Comparison of ENCODE assay signal across 10 cellular contexts in the genomic region with DNA sequence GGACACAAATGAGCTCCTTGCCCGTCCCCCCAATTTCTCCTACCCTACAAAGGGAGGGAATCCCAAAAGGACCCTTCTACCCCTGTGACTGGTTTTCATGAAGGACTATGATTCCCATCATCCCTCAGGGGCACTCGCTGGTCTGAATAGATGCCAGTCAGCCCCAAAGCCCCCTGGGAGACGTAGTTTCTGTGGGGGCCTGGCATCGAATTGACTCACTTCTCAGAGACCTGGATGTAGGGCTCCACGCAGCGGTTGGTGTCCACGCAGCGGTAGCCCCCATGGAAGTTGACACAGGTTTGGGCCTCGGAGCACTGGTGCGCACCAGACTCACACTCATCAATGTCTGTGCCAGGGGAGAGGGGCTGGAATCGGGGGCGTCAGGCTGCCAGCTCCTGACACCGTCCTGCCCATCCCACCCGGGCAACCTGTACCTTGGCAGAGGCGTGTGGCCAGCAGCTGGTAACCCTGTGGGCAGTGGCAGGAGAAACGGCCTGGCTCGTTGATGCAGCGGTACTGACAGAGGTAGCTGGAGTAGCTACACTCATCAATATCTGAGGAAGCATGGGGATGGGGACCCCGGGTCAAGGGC. TPM values are rescaled to one million over a fixed set of nuclear protein-coding genes. Genes with fewer than 3 reads are reported as not detected.
DNase-seq lines count a peak whose midpoint lies in the region; TF ChIP-seq lines count a peak whose summit lies in the region.
"Had no signal": no experiment of that assay in that cellular context is flagged by ENCODE, and none has a peak within 500 bp of the region (broad histone marks: within the 10 kb centered on the region; RNA-seq: fewer than 3 reads in every experiment).

No MANE protein-coding gene starts in this region.

- no peaks in the 10 kb centered on the region for H3K27me3 Mint-ChIP-seq in osteocyte (ENCODE audit: unreplicated experiment)

- no peak for TF ChIP-seq POLR2A in esophagus muscularis mucosa (IDR thresholded peaks at IDR 0.05; ENCODE audit: low read depth)

- H3K27ac Mint-ChIP-seq in osteocyte (ENCODE audit: unreplicated experiment) = peak overlapping the region; percentile 54

- DNase-seq in NCI-H82 (lab: John Stamatoyannopoulos, UW) (peak; percentile 51), NCI-H82 treated with DMSO at 0.1 percent for 48 hours (lab: John Stamatoyannopoulos, UW; ENCODE audit: unreplicated experiment) (no peak), NCI-H1105 (lab: John Stamatoyannopoulos, UW) (peak; percentile 70), esophagus muscularis mucosa (ENCODE audit: extremely low spot score) (no peak), osteocyte (ENCODE audit: extremely low spot score, unreplicated experiment) (no peak), dedifferentiated amniotic fluid mesenchymal stem cell (ENCODE audit: extremely low spot score) (no peak), cortex of kidney (lab: John Stamatoyannopoulos, UW) (no peak)
- DNase-seq in stimulated activated CD4-positive, alpha-beta T cell treated with anti-CD3 and anti-CD28 coated beads, Interleukin-4, amount 100 ng/mL, for 4 hours = no peak

- no peak for TF ChIP-seq CTCF in esophagus muscularis mucosa (IDR thresholded peaks at IDR 0.05)
- TF ChIP-seq CTCF in osteocyte (IDR thresholded peaks at IDR 0.05) = no peak

- no peak for TF ChIP-seq EP300 in esophagus muscularis mucosa (IDR thresholded peaks at IDR 0.05)

- H3K9me3 Mint-ChIP-seq in osteocyte (ENCODE audit: unreplicated experiment) = no peaks in the 10 kb centered on the region

- intact Hi-C loops in esophagus muscularis mucosa (cut with DNase I) = no loop called here

- peaks cover 11% of the 10 kb centered on the region for H3K36me3 Mint-ChIP-seq in osteocyte (ENCODE audit: unreplicated experiment)

- H3K4me3 ChIP-seq in esophagus muscularis mucosa = no peak overlapping the region

- WGBS in esophagus muscularis mucosa = 84% methylated on average over 19 of the region's 19 CpGs

- peaks cover 39% of the 10 kb centered on the region for H3K4me1 Mint-ChIP-seq in osteocyte (ENCODE audit: unreplicated experiment)

- H3K36me3 ChIP-seq in esophagus muscularis mucosa = peaks cover 31 to 80% (median 70%) of the 10 kb centered on the region in 4 donors

- H3K27ac ChIP-seq in esophagus muscularis mucosa (replicated peaks in 1 of 4) = peak overlapping the region in 3 of 4 donors; percentile 22 to 47 (median 27)

- no peak overlapping the region for H3K4me3 Mint-ChIP-seq in osteocyte (ENCODE audit: unreplicated experiment)

- peaks cover 23 to 82% (median 53%) of the 10 kb centered on the region in 4 donors for H3K4me1 ChIP-seq in esophagus muscularis mucosa

- no peaks in the 10 kb centered on the region for H3K27me3 ChIP-seq in esophagus muscularis mucosa

- no peaks in the 10 kb centered on the region for H3K9me3 ChIP-seq in esophagus muscularis mucosa

RNA-seq across cellular contexts. Expression of a gene that starts 4.4 kb away (rescaled TPM):
- total RNA-seq in esophagus muscularis mucosa (100 to 1,000 TPM in 1 of 4 donors, 10 to 100 TPM in 3; 71.8 to 111 (median 82.2) TPM), osteocyte (130 and 131 TPM in 2 replicates)

RNA-seq across cellular contexts. Expression of a gene that starts 7.9 kb away (rescaled TPM):
- total RNA-seq in esophagus muscularis mucosa (10 to 100 TPM; 42.2 to 74.2 (median 58.3) TPM), osteocyte (63.7 and 68.5 TPM in 2 replicates)

RNA-seq across cellular contexts. Expression of a gene that starts 10.2 kb away (rescaled TPM):
- 100 to 1,000 TPM; 610 to 793 (median 738) TPM for total RNA-seq in esophagus muscularis mucosa
- total RNA-seq in osteocyte = 939 and 946 TPM in 2 replicates

RNA-seq across cellular contexts. Expression of a gene that starts 11.5 kb away (rescaled TPM):
- total RNA-seq in esophagus muscularis mucosa = 1 to 10 TPM in 3 of 4 donors, under 1 TPM in 1; 0.83 to 2.7 (median 1.5) TPM
- not detected in 2 replicates for total RNA-seq in osteocyte
- total RNA-seq: H4, NCI-H460 had no signal

RNA-seq across cellular contexts. Expression of a gene that starts 20.1 kb away (rescaled TPM):
- total RNA-seq in esophagus muscularis mucosa (10 to 100 TPM; 33.2 to 74.3 (median 48.6) TPM), osteocyte (92.4 and 92.8 TPM in 2 replicates)

Comparison
In these comparisons a context has a peak if more than half of its experiments do, and no peak if none do; other contexts are left out.
1. DNase-seq: peak in NCI-H82 (single experiment) and NCI-H1105 (single experiment); none in NCI-H82 treated with DMSO at 0.1 percent for 48 hours (single experiment), esophagus muscularis mucosa (single experiment), osteocyte (single experiment), stimulated activated CD4-positive, alpha-beta T cell treated with anti-CD3 and anti-CD28 coated beads, Interleukin-4, amount 100 ng/mL, for 4 hours (0 of 2), dedifferentiated amniotic fluid mesenchymal stem cell (single experiment) and cortex of kidney (single experiment).